In genomic region chr13:109357751-109358150, GRCh38 we compare ENCODE assay signal across 20 cellular contexts.
"Had no signal": no experiment of that assay in that cellular context is flagged by ENCODE, and none has a peak within 500 bp of the region (broad histone marks: within the 10 kb centered on the region; RNA-seq: fewer than 3 reads in every experiment).

No MANE protein-coding gene starts in this region.

- DNase-seq: activated B cell treated with CpG ODN at 0.5 μM for 24 hours; activated CD4-positive, alpha-beta memory T cell treated with anti-CD3 and anti-CD28 coated beads, Interleukin-2, amount 10 ng/mL, durations not matched to agents 7 days and 5 days; activated CD4-positive, alpha-beta T cell treated with anti-CD3 and anti-CD28 coated beads for 48 hours; activated naive CD4-positive, alpha-beta T cell; activated T-cell treated with anti-CD3 and anti-CD28 coated beads, Interleukin-2, amount 50 U/mL, for 1 hour; anterior cingulate cortex; cerebellar nuclear complex; dermis blood vessel endothelial cell; effector memory CD4-positive, alpha-beta T cell; foreskin melanocyte; glutamatergic neuron; hippocampal formation; lower lobe of right lung; midbrain; nucleus accumbens; posterior cingulate gyrus; stimulated activated CD4-positive, alpha-beta T cell treated with anti-CD3 and anti-CD28 coated beads, Interleukin-2, amount 100 ng/mL, for 24 hours; stimulated activated naive CD4-positive, alpha-beta T cell treated with Interleukin-2 at 50 U/mL for 16 hours; thyroid gland had no signal

- H3K4me1 ChIP-seq: lower lobe of right lung, thyroid gland had no signal

- H3K27me3 ChIP-seq: thyroid gland had no signal

- H3K9me3 ChIP-seq: lower lobe of right lung, thyroid gland had no signal

- H3K4me3 ChIP-seq: lower lobe of right lung, thyroid gland had no signal

- H3K36me3 ChIP-seq: lower lobe of right lung, thyroid gland had no signal

- H3K27ac ChIP-seq: lower lobe of right lung, thyroid gland had no signal

- ATAC-seq: activated T-helper 17 cell treated with anti-CD3 and anti-CD28 coated beads, Interleukin-2, amount 50 U/mL, for 72 hours; lower lobe of right lung had no signal
